Comparison of ENCODE assay signal across 14 cellular contexts in the genomic region with DNA sequence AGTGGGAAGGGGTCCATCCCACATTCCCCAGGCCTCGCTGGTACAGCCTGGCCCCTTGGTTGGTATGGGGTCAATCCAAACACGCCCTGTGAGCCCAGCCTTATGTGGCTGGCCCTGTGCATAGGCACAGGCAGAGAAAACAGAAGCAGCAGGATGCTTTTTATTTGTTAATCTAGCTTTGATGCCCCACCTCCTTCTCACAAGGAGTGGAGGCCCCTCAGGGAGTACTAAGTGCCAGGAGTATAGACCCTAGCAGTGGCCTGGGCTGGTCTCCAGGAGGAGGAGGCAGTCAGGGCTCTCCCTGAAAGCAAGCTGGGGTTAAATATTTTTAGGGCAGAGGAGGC. TPM values are rescaled to one million over a fixed set of nuclear protein-coding genes. Genes with fewer than 3 reads are reported as not detected.
A peak's percentile ranks its signal among the peaks of the same experiment; 100 is the strongest.
DNase-seq lines count a peak whose midpoint lies in the region; ATAC-seq, FAIRE-seq and TF ChIP-seq lines count a peak whose summit lies in the region.
"Had no signal": no experiment of that assay in that cellular context is flagged by ENCODE, and none has a peak within 500 bp of the region (broad histone marks: within the 10 kb centered on the region; RNA-seq: fewer than 3 reads in every experiment).

No MANE protein-coding gene starts in this region.

- peaks cover 45% of the 10 kb centered on the region for H3K27me3 Mint-ChIP-seq in T-helper 1 cell treated with Interleukin-12 subunit alpha and Interleukin-12 subunit beta and Interleukin-4 antibody, amounts not matched to agents 30 μg/mL and 1 μg/mL, for 36 hours (ENCODE audit: low read depth)
- H3K27me3 Mint-ChIP-seq in neural progenitor cell (ENCODE audit: insufficient read depth, low read depth) (peaks cover 6% of the 10 kb centered on the region), osteocyte (ENCODE audit: unreplicated experiment) (peaks cover 9% of the 10 kb centered on the region)

- no peak overlapping the region for H3K4me3 ChIP-seq in Karpas-422 (ENCODE audit: low read length)
- H3K4me3 ChIP-seq in GM12878: peak overlapping the region; percentile 3; the same call in 1 of the 2 replicates
- no peak overlapping the region for H3K4me3 ChIP-seq in neural progenitor cell
- H3K4me3 ChIP-seq: lung had no signal

- H3K27me3 ChIP-seq in Karpas-422 (ENCODE audit: low read length): no peaks in the 10 kb centered on the region
- H3K27me3 ChIP-seq in GM12878 (replicated peaks in 1 of 2; ENCODE audit: control insufficient read depth in 2 of 2, insufficient read depth in 2 of 2, low read length in 1 of 2): no peaks in the 10 kb centered on the region
- H3K27me3 ChIP-seq in neural progenitor cell: no peaks in the 10 kb centered on the region

- H4K20me1 ChIP-seq in Karpas-422 (ENCODE audit: insufficient read depth, low read depth, low read length): no peaks in the 10 kb centered on the region
- H4K20me1 ChIP-seq in GM12878 (ENCODE audit: control insufficient read depth, insufficient read depth): peaks cover 2% of the 10 kb centered on the region; the same call in 1 of the 2 replicates
- no peaks in the 10 kb centered on the region for H4K20me1 ChIP-seq in neural progenitor cell (ENCODE audit: low read depth)

- ATAC-seq in GM12878 (no peak), GM21825 (IDR thresholded peaks at IDR 0.05; ENCODE audit: unreplicated experiment) (no peak)

- peak overlapping the region; percentile 60 for H3K4me2 ChIP-seq in Karpas-422 (ENCODE audit: low read depth, low read length, poor library complexity, severe bottlenecking)
- H3K4me2 ChIP-seq in GM12878 (ENCODE audit: control insufficient read depth, insufficient read depth): peak overlapping the region; percentile 89
- no peak overlapping the region for H3K4me2 ChIP-seq in neural progenitor cell

- in situ Hi-C loops in GM12878 (cut with MboI): loop anchor here (5.0 kb wide), 2 partner anchors 37 to 58 kb away; no protein-coding TSS in a partner anchor

- peaks cover 37% of the 10 kb centered on the region for H3K4me1 Mint-ChIP-seq in T-helper 1 cell treated with Interleukin-12 subunit alpha and Interleukin-12 subunit beta and Interleukin-4 antibody, amounts not matched to agents 30 μg/mL and 1 μg/mL, for 36 hours (ENCODE audit: low read depth)
- H3K4me1 Mint-ChIP-seq in neural progenitor cell (peaks cover 42% of the 10 kb centered on the region), osteocyte (ENCODE audit: unreplicated experiment) (peaks cover 11% of the 10 kb centered on the region)

- H3K36me3 ChIP-seq in Karpas-422 (ENCODE audit: insufficient read depth, low read length) (no peaks in the 10 kb centered on the region), GM12878 (ENCODE audit: control insufficient read depth in 2 of 2, insufficient read depth in 2 of 2, low read length in 1 of 2) (no peaks in the 10 kb centered on the region), neural progenitor cell (no peaks in the 10 kb centered on the region)

- TF ChIP-seq EP300 in GM12878 (IDR thresholded peaks at IDR 0.05; ENCODE audit: borderline replicate concordance in 1 of 2, control insufficient read depth in 1 of 2, low read depth in 2 of 2, low read length in 2 of 2): no peak

- no peaks in the 10 kb centered on the region for H3K9me3 Mint-ChIP-seq in T-helper 1 cell treated with Interleukin-12 subunit alpha and Interleukin-12 subunit beta and Interleukin-4 antibody, amounts not matched to agents 30 μg/mL and 1 μg/mL, for 36 hours
- H3K9me3 Mint-ChIP-seq in neural progenitor cell: no peaks in the 10 kb centered on the region
- no peaks in the 10 kb centered on the region for H3K9me3 Mint-ChIP-seq in osteocyte (ENCODE audit: unreplicated experiment)

- H3K9me3 ChIP-seq in Karpas-422 (ENCODE audit: low read length) (no peaks in the 10 kb centered on the region), GM12878 (replicated peaks; ENCODE audit: control insufficient read depth, insufficient read depth, low read length) (no peaks in the 10 kb centered on the region), neural progenitor cell (ENCODE audit: low read depth) (no peaks in the 10 kb centered on the region)

- H3K36me3 Mint-ChIP-seq in T-helper 1 cell treated with Interleukin-12 subunit alpha and Interleukin-12 subunit beta and Interleukin-4 antibody, amounts not matched to agents 30 μg/mL and 1 μg/mL, for 36 hours (ENCODE audit: low read depth): peaks cover 1% of the 10 kb centered on the region
- H3K36me3 Mint-ChIP-seq in neural progenitor cell: no peaks in the 10 kb centered on the region
- H3K36me3 Mint-ChIP-seq in osteocyte (ENCODE audit: unreplicated experiment): no peaks in the 10 kb centered on the region

- peak overlapping the region; percentile 68 for H3K27ac Mint-ChIP-seq in T-helper 1 cell treated with Interleukin-12 subunit alpha and Interleukin-12 subunit beta and Interleukin-4 antibody, amounts not matched to agents 30 μg/mL and 1 μg/mL, for 36 hours
- H3K27ac Mint-ChIP-seq in neural progenitor cell (no peak overlapping the region), osteocyte (ENCODE audit: unreplicated experiment) (no peak overlapping the region)
- H3K27ac Mint-ChIP-seq: progenitor cell of endocrine pancreas had no signal

- H2AFZ ChIP-seq in Karpas-422 (ENCODE audit: low read length): no peak overlapping the region
- H2AFZ ChIP-seq in GM12878 (ENCODE audit: control insufficient read depth, low read depth, low read length): peak overlapping the region; percentile 15; the same call in 1 of the 2 replicates
- H2AFZ ChIP-seq in neural progenitor cell (replicated peaks): peak overlapping the region; percentile 19

- H3K27ac ChIP-seq in Karpas-422 (ENCODE audit: low read length) (no peak overlapping the region), GM12878 (ENCODE audit: control insufficient read depth, insufficient read depth) (peak overlapping the region; percentile 95), neural progenitor cell (no peak overlapping the region)
- H3K27ac ChIP-seq: 22Rv1, VCaP had no signal

- no peak for TF ChIP-seq RAD21 in GM12878 (IDR thresholded peaks at IDR 0.05; ENCODE audit: insufficient read depth, low read depth, low read length)

- H3K9me2 ChIP-seq in Karpas-422 (replicated peaks; ENCODE audit: insufficient read depth, low read length): no peaks in the 10 kb centered on the region

- H3F3A ChIP-seq in neural progenitor cell (ENCODE audit: low read depth): peaks cover 23% of the 10 kb centered on the region

- TF ChIP-seq POLR2A in GM12878 (IDR thresholded peaks at IDR 0.05; ENCODE audit: low read depth, low read length): no peak; the same call in 1 of the 2 replicates

- H3K4me1 ChIP-seq in Karpas-422 (ENCODE audit: low read length) (peaks cover 16% of the 10 kb centered on the region), GM12878 (ENCODE audit: control insufficient read depth, insufficient read depth, low read length) (peaks cover 58% of the 10 kb centered on the region), neural progenitor cell (peaks cover 27% of the 10 kb centered on the region)

- no peaks in the 10 kb centered on the region for H3K79me2 ChIP-seq in Karpas-422 (ENCODE audit: low read length)
- peaks cover 3% of the 10 kb centered on the region; the same call in 1 of the 2 replicates for H3K79me2 ChIP-seq in GM12878 (ENCODE audit: control insufficient read depth, insufficient read depth, low read length)
- no peaks in the 10 kb centered on the region for H3K79me2 ChIP-seq in neural progenitor cell (ENCODE audit: low read depth)

- WGBS in GM12878 (ENCODE audit: insufficient coverage, insufficient replicate concordance, low lambda C conversion rate, missing lambda C conversion rate): 0% methylated on average over 2 of the region's 2 CpGs

- TF ChIP-seq CTCF in GM12878 (IDR thresholded peaks at IDR 0.05 in 2 of 3, conservative IDR thresholded peaks at IDR 0.05 in 1 of 3; ENCODE audit: control insufficient read depth in 2 of 3, extremely low read depth in 1 of 3, insufficient read depth in 1 of 3, low read depth in 3 of 3, low read length in 3 of 3): no peak
- TF ChIP-seq CTCF in neural progenitor cell (IDR thresholded peaks at IDR 0.05): no peak
- TF ChIP-seq CTCF in osteocyte (IDR thresholded peaks at IDR 0.05): no peak

- DNase-seq in T-helper 1 cell (no peak), Karpas-422 (no peak), GM12878 (ENCODE audit: low read depth, low spot score) (no peak), neural progenitor cell (ENCODE audit: low spot score) (peak; percentile 16), mesenteric fat pad (ENCODE audit: low spot score) (no peak), osteocyte (ENCODE audit: extremely low spot score, unreplicated experiment) (no peak)
- DNase-seq: DMS 273 treated with DMSO at 0.1 percent for 48 hours, NCI-H2227 treated with DMSO at 0.1 percent for 48 hours had no signal

- RAD21 ChIA-PET in GM12878 (lab: Charles Lee; ENCODE audit: unreplicated experiment): interaction anchor here (0.6 to 4.4 kb wide), 18 partner anchors 10 to 446 kb away, joined by 3 to 30 read pairs (median 4); a partner anchor contains a TSS

- H3K4me3 Mint-ChIP-seq in T-helper 1 cell treated with Interleukin-12 subunit alpha and Interleukin-12 subunit beta and Interleukin-4 antibody, amounts not matched to agents 30 μg/mL and 1 μg/mL, for 36 hours: no peak overlapping the region
- H3K4me3 Mint-ChIP-seq in neural progenitor cell: no peak overlapping the region
- no peak overlapping the region for H3K4me3 Mint-ChIP-seq in osteocyte (ENCODE audit: unreplicated experiment)

- intact Hi-C loops in GM12878 (cut with micrococcal nuclease; ENCODE audit: unreplicated experiment): loop anchor here (1.0 kb wide), 3 partner anchors 29 to 61 kb away; no protein-coding TSS in a partner anchor

- POLR2A ChIA-PET in GM12878 (lab: Charles Lee): interaction anchor here (0.6 to 11.2 kb wide), 11 partner anchors 8 to 441 kb away, joined by 3 to 81 read pairs (median 5); a partner anchor contains a TSS

- CTCF ChIA-PET in GM12878 (lab: Yijun Ruan, JAX): interaction anchor here (0.6 to 6.6 kb wide), 22 partner anchors 8 to 190 kb away, joined by 3 to 112 read pairs (median 6); a partner anchor contains a TSS

- no peak for FAIRE-seq in GM12878 (lab: Jason Lieb, UNC)

- H3K9ac ChIP-seq in Karpas-422 (ENCODE audit: low read length) (no peak overlapping the region), GM12878 (ENCODE audit: control insufficient read depth, insufficient read depth, low read length) (peak overlapping the region; percentile 69), neural progenitor cell (no peak overlapping the region)

- SMC1A ChIA-PET in GM12878 (lab: Charles Lee; ENCODE audit: uncharacterized antibody, unreplicated experiment): interaction anchor here (0.8 to 8.4 kb wide), 13 partner anchors 10 to 78 kb away, joined by 3 to 177 read pairs (median 8); a partner anchor contains a TSS

- BruUV-seq in GM12878 (replicated peaks; lab: Mats Ljungman, UMichigan): TSS peak; percentile 84

RNA-seq across cellular contexts. Expression of a gene that starts 14.6 kb away (rescaled TPM):
- total RNA-seq in Karpas-422 (2014; rRNA removed; shearing (Covaris generic); ENCODE audit: low replicate concordance): not detected in 2 replicates
- total RNA-seq in GM12878 (2013; cell fraction: nucleolus; rRNA removed): 344 and 364 TPM in 2 replicates
- total RNA-seq in GM12878 (2014; rRNA removed) (19.6 and 21.6 TPM in 2 replicates), GM12878 (2014; rRNA removed; fragmentation: Illumina TruSeq; extraction: Trizol) (23.3 and 24.0 TPM in 2 replicates), GM12878 (2021) (60.2 and 63.5 TPM in 2 replicates), neural progenitor cell (ENCODE audit: low replicate concordance) (0.73 and 1.8 TPM in 2 replicates), mesenteric fat pad (3.9 TPM), osteocyte (0.57 and 0.67 TPM in 2 replicates)
- 26.0 TPM for polyA plus RNA-seq in GM12878 (2011; ENCODE audit: low read depth)
- polyA plus RNA-seq in GM12878 (2011; rRNA removed) (20.5 and 34.6 TPM in 2 replicates), GM12878 (2014; fragmentation: Illumina TruSeq; extraction: Trizol) (44.1 and 59.3 TPM in 2 replicates), GM12878 (2014; fragmentation: Nextera tagmentation; extraction: Ambion mirVana) (10 to 100 TPM in 1 of 2 experiments, 1 to 10 TPM in 1; 10.0 to 13.2 TPM), GM12878 (2014; rRNA removed) (29.0 and 37.6 TPM in 2 replicates), GM12878 (2016; fragmentation: Nextera tagmentation; extraction: Ambion mirVana) (10 to 100 TPM; 22.7 to 23.2 TPM)
- polyA plus RNA-seq in GM12878 (2011; cell fraction: cytosol; rRNA removed): 27.6 and 32.9 TPM in 2 replicates
- 62.1 and 64.0 TPM in 2 replicates for polyA plus RNA-seq in GM12878 (2011; cell fraction: nucleus; rRNA removed)
- 52.2 and 55.4 TPM in 2 replicates for polyA plus RNA-seq in GM12878 (2012)
- polyA minus RNA-seq in GM12878 (2011; rRNA and poly(A)+ RNA removed): 52.8 and 74.5 TPM in 2 replicates
- polyA minus RNA-seq in GM12878 (2011; cell fraction: cytosol; rRNA and poly(A)+ RNA removed): 25.0 and 25.4 TPM in 2 replicates
- 60.7 and 103 TPM in 2 replicates for polyA minus RNA-seq in GM12878 (2011; cell fraction: nucleus; rRNA and poly(A)+ RNA removed)
